1 cellular context compared by ENCODE assay signal in genomic region chr17:46193626-46194392, GRCh38.
A peak's percentile ranks its signal among the peaks of the same experiment; 100 is the strongest.
TF ChIP-seq lines count a peak whose summit lies in the region.

No MANE protein-coding gene starts in this region.

TF ChIP-seq in HepG2, 621 proteins besides CTCF, POLR2A, EP300 and RAD21 (continued from another document and continues in another):
- peak; percentile 93 for TF ChIP-seq ZNF607 (CRISPR knock-in tag; IDR thresholded peaks at IDR 0.05; ENCODE audit: borderline replicate concordance)
- peak; percentile 67; the same call in 1 of the 2 replicates for TF ChIP-seq GATAD1 (CRISPR knock-in tag; IDR thresholded peaks at IDR 0.05)
- peak; percentile 88 for TF ChIP-seq PHF5A (CRISPR knock-in tag; IDR thresholded peaks at IDR 0.05; ENCODE audit: low read depth, unreplicated experiment)
- peak; percentile 89 for TF ChIP-seq YY1 (IDR thresholded peaks at IDR 0.05; ENCODE audit: insufficient read depth, insufficient replicate concordance, low read depth, low read length)
- TF ChIP-seq, protein P1, sequence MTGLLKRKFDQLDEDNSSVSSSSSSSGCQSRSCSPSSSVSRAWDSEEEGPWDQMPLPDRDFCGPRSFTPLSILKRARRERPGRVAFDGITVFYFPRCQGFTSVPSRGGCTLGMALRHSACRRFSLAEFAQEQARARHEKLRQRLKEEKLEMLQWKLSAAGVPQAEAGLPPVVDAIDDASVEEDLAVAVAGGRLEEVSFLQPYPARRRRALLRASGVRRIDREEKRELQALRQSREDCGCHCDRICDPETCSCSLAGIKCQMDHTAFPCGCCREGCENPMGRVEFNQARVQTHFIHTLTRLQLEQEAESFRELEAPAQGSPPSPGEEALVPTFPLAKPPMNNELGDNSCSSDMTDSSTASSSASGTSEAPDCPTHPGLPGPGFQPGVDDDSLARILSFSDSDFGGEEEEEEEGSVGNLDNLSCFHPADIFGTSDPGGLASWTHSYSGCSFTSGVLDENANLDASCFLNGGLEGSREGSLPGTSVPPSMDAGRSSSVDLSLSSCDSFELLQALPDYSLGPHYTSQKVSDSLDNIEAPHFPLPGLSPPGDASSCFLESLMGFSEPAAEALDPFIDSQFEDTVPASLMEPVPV (CRISPR knock-in tag; IDR thresholded peaks at IDR 0.05), result peak; percentile 93
- no peak for TF ChIP-seq ZNF10 (CRISPR knock-in tag; IDR thresholded peaks at IDR 0.05; ENCODE audit: borderline replicate concordance, low read depth)
- TF ChIP-seq ZNF691 (CRISPR knock-in tag; IDR thresholded peaks at IDR 0.05; ENCODE audit: borderline replicate concordance, low read depth), result peak; percentile 98
- TF ChIP-seq ZNF557 (CRISPR knock-in tag; IDR thresholded peaks at IDR 0.05), result 0 out of 2 replicates have a peak, but pooled peaks have one; percentile 20
- TF ChIP-seq, protein P2, sequence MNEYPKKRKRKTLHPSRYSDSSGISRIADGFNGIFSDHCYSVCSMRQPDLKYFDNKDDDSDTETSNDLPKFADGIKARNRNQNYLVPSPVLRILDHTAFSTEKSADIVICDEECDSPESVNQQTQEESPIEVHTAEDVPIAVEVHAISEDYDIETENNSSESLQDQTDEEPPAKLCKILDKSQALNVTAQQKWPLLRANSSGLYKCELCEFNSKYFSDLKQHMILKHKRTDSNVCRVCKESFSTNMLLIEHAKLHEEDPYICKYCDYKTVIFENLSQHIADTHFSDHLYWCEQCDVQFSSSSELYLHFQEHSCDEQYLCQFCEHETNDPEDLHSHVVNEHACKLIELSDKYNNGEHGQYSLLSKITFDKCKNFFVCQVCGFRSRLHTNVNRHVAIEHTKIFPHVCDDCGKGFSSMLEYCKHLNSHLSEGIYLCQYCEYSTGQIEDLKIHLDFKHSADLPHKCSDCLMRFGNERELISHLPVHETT (CRISPR knock-in tag; conservative IDR thresholded peaks at IDR 0.05), result peak; percentile 72; the same call in 1 of the 2 replicates
- TF ChIP-seq, protein P3, sequence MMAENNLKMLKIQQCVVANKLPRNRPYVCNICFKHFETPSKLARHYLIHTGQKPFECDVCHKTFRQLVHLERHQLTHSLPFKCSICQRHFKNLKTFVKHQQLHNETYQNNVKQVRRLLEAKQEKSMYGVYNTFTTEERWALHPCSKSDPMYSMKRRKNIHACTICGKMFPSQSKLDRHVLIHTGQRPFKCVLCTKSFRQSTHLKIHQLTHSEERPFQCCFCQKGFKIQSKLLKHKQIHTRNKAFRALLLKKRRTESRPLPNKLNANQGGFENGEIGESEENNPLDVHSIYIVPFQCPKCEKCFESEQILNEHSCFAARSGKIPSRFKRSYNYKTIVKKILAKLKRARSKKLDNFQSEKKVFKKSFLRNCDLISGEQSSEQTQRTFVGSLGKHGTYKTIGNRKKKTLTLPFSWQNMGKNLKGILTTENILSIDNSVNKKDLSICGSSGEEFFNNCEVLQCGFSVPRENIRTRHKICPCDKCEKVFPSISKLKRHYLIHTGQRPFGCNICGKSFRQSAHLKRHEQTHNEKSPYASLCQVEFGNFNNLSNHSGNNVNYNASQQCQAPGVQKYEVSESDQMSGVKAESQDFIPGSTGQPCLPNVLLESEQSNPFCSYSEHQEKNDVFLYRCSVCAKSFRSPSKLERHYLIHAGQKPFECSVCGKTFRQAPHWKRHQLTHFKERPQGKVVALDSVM (CRISPR knock-in tag; IDR thresholded peaks at IDR 0.05), result peak; percentile 64
- TF ChIP-seq MYNN (CRISPR knock-in tag; IDR thresholded peaks at IDR 0.05; ENCODE audit: low read depth), result no peak
- 0 out of 2 replicates have a peak, but pooled peaks have one; percentile 34 for TF ChIP-seq PBX3 (CRISPR knock-in tag; IDR thresholded peaks at IDR 0.05; ENCODE audit: borderline replicate concordance)
- TF ChIP-seq HNRNPH1 (optimal IDR thresholded peaks at IDR 0.05; ENCODE audit: low read depth, low read length), result no peak
- no peak for TF ChIP-seq SIX4 (CRISPR knock-in tag; IDR thresholded peaks at IDR 0.05)
- TF ChIP-seq IKZF4 (CRISPR knock-in tag; IDR thresholded peaks at IDR 0.05; ENCODE audit: borderline replicate concordance, low read depth, not compliant biosample characterization), result peak; percentile 87
- peak; percentile 74; the same call in 1 of the 2 replicates for TF ChIP-seq KLF11 (CRISPR knock-in tag; IDR thresholded peaks at IDR 0.05)
- no peak for TF ChIP-seq ZNF562 (CRISPR knock-in tag; IDR thresholded peaks at IDR 0.05; ENCODE audit: borderline replicate concordance)
- 0 out of 2 replicates have a peak, but pooled peaks have one; percentile 21 for TF ChIP-seq MED13 (CRISPR knock-in tag; IDR thresholded peaks at IDR 0.05)
- no peak for TF ChIP-seq ZSCAN30 (CRISPR knock-in tag; IDR thresholded peaks at IDR 0.05)
- TF ChIP-seq, protein P4, sequence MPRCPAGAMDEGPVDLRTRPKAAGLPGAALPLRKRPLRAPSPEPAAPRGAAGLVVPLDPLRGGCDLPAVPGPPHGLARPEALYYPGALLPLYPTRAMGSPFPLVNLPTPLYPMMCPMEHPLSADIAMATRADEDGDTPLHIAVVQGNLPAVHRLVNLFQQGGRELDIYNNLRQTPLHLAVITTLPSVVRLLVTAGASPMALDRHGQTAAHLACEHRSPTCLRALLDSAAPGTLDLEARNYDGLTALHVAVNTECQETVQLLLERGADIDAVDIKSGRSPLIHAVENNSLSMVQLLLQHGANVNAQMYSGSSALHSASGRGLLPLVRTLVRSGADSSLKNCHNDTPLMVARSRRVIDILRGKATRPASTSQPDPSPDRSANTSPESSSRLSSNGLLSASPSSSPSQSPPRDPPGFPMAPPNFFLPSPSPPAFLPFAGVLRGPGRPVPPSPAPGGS (CRISPR knock-in tag; IDR thresholded peaks at IDR 0.05), result peak; percentile 94
- peak; percentile 77; the same call in 1 of the 2 replicates for TF ChIP-seq SP4 (CRISPR knock-in tag; IDR thresholded peaks at IDR 0.05)
- peak; percentile 93 for TF ChIP-seq DNMT3B (CRISPR knock-in tag; conservative IDR thresholded peaks at IDR 0.05)
- TF ChIP-seq MED1 (CRISPR knock-in tag; IDR thresholded peaks at IDR 0.05), result peak; percentile 75
- TF ChIP-seq, protein P5, sequence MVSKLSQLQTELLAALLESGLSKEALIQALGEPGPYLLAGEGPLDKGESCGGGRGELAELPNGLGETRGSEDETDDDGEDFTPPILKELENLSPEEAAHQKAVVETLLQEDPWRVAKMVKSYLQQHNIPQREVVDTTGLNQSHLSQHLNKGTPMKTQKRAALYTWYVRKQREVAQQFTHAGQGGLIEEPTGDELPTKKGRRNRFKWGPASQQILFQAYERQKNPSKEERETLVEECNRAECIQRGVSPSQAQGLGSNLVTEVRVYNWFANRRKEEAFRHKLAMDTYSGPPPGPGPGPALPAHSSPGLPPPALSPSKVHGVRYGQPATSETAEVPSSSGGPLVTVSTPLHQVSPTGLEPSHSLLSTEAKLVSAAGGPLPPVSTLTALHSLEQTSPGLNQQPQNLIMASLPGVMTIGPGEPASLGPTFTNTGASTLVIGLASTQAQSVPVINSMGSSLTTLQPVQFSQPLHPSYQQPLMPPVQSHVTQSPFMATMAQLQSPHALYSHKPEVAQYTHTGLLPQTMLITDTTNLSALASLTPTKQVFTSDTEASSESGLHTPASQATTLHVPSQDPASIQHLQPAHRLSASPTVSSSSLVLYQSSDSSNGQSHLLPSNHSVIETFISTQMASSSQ (IDR thresholded peaks at IDR 0.05; ENCODE audit: low read depth), result no peak
- TF ChIP-seq, protein P5 (CRISPR knock-in tag; IDR thresholded peaks at IDR 0.05; ENCODE audit: borderline replicate concordance), result peak; percentile 27; the same call in 1 of the 2 replicates
- TF ChIP-seq, protein P6, sequence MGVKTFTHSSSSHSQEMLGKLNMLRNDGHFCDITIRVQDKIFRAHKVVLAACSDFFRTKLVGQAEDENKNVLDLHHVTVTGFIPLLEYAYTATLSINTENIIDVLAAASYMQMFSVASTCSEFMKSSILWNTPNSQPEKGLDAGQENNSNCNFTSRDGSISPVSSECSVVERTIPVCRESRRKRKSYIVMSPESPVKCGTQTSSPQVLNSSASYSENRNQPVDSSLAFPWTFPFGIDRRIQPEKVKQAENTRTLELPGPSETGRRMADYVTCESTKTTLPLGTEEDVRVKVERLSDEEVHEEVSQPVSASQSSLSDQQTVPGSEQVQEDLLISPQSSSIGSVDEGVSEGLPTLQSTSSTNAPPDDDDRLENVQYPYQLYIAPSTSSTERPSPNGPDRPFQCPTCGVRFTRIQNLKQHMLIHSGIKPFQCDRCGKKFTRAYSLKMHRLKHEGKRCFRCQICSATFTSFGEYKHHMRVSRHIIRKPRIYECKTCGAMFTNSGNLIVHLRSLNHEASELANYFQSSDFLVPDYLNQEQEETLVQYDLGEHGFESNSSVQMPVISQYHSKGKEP (CRISPR knock-in tag; IDR thresholded peaks at IDR 0.05), result peak; percentile 82; the same call in 1 of the 2 replicates
- TF ChIP-seq SP2 (CRISPR knock-in tag; IDR thresholded peaks at IDR 0.05), result peak; percentile 49; the same call in 1 of the 2 replicates
- TF ChIP-seq POGZ (CRISPR knock-in tag; IDR thresholded peaks at IDR 0.05), result peak; percentile 68
- peak; percentile 70; the same call in 1 of the 2 replicates for TF ChIP-seq KAT8 (CRISPR knock-in tag; IDR thresholded peaks at IDR 0.05)
- TF ChIP-seq, protein P7, sequence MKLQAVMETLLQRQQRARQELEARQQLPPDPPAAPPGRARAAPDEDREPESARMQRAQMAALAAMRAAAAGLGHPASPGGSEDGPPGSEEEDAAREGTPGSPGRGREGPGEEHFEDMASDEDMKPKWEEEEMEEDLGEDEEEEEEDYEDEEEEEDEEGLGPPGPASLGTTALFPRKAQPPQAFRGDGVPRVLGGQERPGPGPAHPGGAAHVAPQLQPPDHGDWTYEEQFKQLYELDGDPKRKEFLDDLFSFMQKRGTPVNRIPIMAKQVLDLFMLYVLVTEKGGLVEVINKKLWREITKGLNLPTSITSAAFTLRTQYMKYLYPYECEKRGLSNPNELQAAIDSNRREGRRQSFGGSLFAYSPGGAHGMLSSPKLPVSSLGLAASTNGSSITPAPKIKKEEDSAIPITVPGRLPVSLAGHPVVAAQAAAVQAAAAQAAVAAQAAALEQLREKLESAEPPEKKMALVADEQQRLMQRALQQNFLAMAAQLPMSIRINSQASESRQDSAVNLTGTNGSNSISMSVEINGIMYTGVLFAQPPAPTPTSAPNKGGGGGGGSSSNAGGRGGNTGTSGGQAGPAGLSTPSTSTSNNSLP (IDR thresholded peaks at IDR 0.05; ENCODE audit: low read depth, low read length), result 0 out of 2 replicates have a peak, but pooled peaks have one; percentile 26
- peak; percentile 24 for TF ChIP-seq SP5 (CRISPR knock-in tag; IDR thresholded peaks at IDR 0.05; ENCODE audit: borderline replicate concordance, low read depth)
- TF ChIP-seq SALL2 (CRISPR knock-in tag; IDR thresholded peaks at IDR 0.05), result peak; percentile 84
- TF ChIP-seq ZNF138 (CRISPR knock-in tag; IDR thresholded peaks at IDR 0.05; ENCODE audit: low read depth), result peak; percentile 95
- no peak for TF ChIP-seq SNRNP70 (IDR thresholded peaks at IDR 0.05; ENCODE audit: low read depth, low read length)
- TF ChIP-seq KDM6A (CRISPR knock-in tag; IDR thresholded peaks at IDR 0.05; ENCODE audit: low read depth), result no peak
- TF ChIP-seq, protein P8, sequence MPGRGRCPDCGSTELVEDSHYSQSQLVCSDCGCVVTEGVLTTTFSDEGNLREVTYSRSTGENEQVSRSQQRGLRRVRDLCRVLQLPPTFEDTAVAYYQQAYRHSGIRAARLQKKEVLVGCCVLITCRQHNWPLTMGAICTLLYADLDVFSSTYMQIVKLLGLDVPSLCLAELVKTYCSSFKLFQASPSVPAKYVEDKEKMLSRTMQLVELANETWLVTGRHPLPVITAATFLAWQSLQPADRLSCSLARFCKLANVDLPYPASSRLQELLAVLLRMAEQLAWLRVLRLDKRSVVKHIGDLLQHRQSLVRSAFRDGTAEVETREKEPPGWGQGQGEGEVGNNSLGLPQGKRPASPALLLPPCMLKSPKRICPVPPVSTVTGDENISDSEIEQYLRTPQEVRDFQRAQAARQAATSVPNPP (CRISPR knock-in tag; IDR thresholded peaks at IDR 0.05), result no peak; the same call in 1 of the 2 replicates
- TF ChIP-seq ZNF709 (CRISPR knock-in tag; IDR thresholded peaks at IDR 0.05), result peak; percentile 89
- TF ChIP-seq ZNF773 (CRISPR knock-in tag; IDR thresholded peaks at IDR 0.05; ENCODE audit: borderline replicate concordance), result peak; percentile 46; the same call in 1 of the 2 replicates
- TF ChIP-seq ZNF792 (CRISPR knock-in tag; IDR thresholded peaks at IDR 0.05), result peak; percentile 56; the same call in 1 of the 2 replicates
- peak; percentile 47; the same call in 1 of the 2 replicates for TF ChIP-seq ARNTL (CRISPR knock-in tag; IDR thresholded peaks at IDR 0.05)
- TF ChIP-seq MATR3 (CRISPR knock-in tag; IDR thresholded peaks at IDR 0.05), result 0 out of 2 replicates have a peak, but pooled peaks have one; percentile 82
- TF ChIP-seq ZNF768 (CRISPR knock-in tag; IDR thresholded peaks at IDR 0.05), result peak; percentile 42; the same call in 1 of the 2 replicates
- no peak; the same call in 1 of the 2 replicates for TF ChIP-seq ZNF180 (CRISPR knock-in tag; IDR thresholded peaks at IDR 0.05; ENCODE audit: borderline replicate concordance, low read depth)
- TF ChIP-seq SRSF4 (IDR thresholded peaks at IDR 0.05; ENCODE audit: low read depth, low read length, poor library complexity, severe bottlenecking), result no peak
- TF ChIP-seq THAP7 (CRISPR knock-in tag; IDR thresholded peaks at IDR 0.05), result peak; percentile 39; the same call in 1 of the 2 replicates
